In the genomic region with DNA sequence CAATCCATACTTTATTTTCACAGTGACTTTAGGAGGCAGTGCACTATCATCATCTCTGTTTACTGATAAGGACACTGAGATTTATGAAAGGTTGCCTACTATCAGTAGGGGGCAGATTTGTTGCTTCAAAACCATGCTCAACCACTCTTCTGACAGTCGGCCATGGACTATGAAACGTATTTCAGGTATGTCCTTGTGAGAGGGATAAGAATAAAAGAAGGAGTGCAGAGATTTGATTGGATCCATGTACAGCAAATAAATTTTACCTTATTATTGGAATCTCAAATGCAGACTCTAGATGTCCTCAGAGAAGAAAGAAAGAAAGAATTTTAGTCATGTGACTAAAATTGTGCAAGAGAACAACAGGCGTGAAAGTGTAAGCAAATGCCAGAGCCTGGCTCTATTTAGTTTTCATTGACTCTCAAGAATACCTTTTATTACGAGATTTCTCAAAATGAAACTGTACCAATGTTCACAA, we compare ENCODE assay signal across 8 cellular contexts.
DNase-seq lines count a peak whose midpoint lies in the region; ATAC-seq and TF ChIP-seq lines count a peak whose summit lies in the region.

No MANE protein-coding gene starts in this region.

- H3K27me3 ChIP-seq in OCI-LY3 (ENCODE audit: low read depth, low read length) = no peaks in the 10 kb centered on the region

- ATAC-seq in GM21786 (IDR thresholded peaks at IDR 0.05; ENCODE audit: unreplicated experiment) = peak; percentile 54
- peak; percentile 50 to 81 for ATAC-seq in left cardiac atrium

- peak overlapping the region; percentile 64 for H3K4me3 ChIP-seq in OCI-LY3 (ENCODE audit: low read length)

- H3K27ac ChIP-seq in OCI-LY3 (ENCODE audit: low read length) = no peak overlapping the region

- H3K36me3 ChIP-seq in OCI-LY3 (replicated peaks; ENCODE audit: low read depth, low read length) = no peaks in the 10 kb centered on the region

- H3K9ac ChIP-seq in OCI-LY3 (ENCODE audit: low read length) = no peak overlapping the region; the same call in 1 of the 2 replicates

- no peaks in the 10 kb centered on the region for H3K79me2 ChIP-seq in OCI-LY3 (ENCODE audit: low read length)

- H4K20me1 ChIP-seq in OCI-LY3 (ENCODE audit: insufficient read depth, low read length) = no peaks in the 10 kb centered on the region

- intact Hi-C loops in left cardiac atrium (cut with DNase I) = no loop called here

- H3K4me2 ChIP-seq in OCI-LY3 (ENCODE audit: low read length) = peak overlapping the region; percentile 83

- DNase-seq in D341Med (ENCODE audit: low spot score) (peak; percentile 19), left cardiac atrium (no peak), iPS-NIHi7 (ENCODE audit: extremely low spot score) (no peak), nucleus accumbens (lab: John Stamatoyannopoulos, UW) (no peak), NCI-H345 treated with DMSO at 0.1 percent for 48 hours (lab: John Stamatoyannopoulos, UW; ENCODE audit: unreplicated experiment) (no peak)
- no peak for DNase-seq in stimulated activated CD4-positive, alpha-beta T cell treated with anti-CD3 and anti-CD28 coated beads, Interleukin-12 subunit alpha, Interleukin-12 subunit beta, amount 100 ng/mL, for 4 hours

- peak; percentile 35 for TF ChIP-seq CTCF in OCI-LY3 (IDR thresholded peaks at IDR 0.05; ENCODE audit: low read depth, low read length)

- no peak overlapping the region for H2AFZ ChIP-seq in OCI-LY3 (ENCODE audit: low read depth, low read length)

- H3K4me1 ChIP-seq in OCI-LY3 (ENCODE audit: low read length) = peaks cover 11% of the 10 kb centered on the region

- no peaks in the 10 kb centered on the region for H3K9me3 ChIP-seq in OCI-LY3 (ENCODE audit: insufficient read depth, low read length)
